In genomic region chr11:43954241-43954640, GRCh38 we compare ENCODE assay signal across 27 cellular contexts. TPM values are rescaled to one million over a fixed set of nuclear protein-coding genes. Genes with fewer than 3 reads are reported as not detected.
"Had no signal": no experiment of that assay in that cellular context is flagged by ENCODE, and none has a peak within 500 bp of the region (broad histone marks: within the 10 kb centered on the region; RNA-seq: fewer than 3 reads in every experiment).

No MANE protein-coding gene starts in this region.

- H3K9me3 ChIP-seq: Peyer's patch had no signal

- DNase-seq: activated CD4-positive, alpha-beta memory T cell treated with anti-CD3 and anti-CD28 coated beads, Interleukin-2, amount 10 ng/mL, durations not matched to agents 7 days and 5 days; activated CD4-positive, alpha-beta T cell treated with anti-CD3 and anti-CD28 coated beads, Interleukin-2, amount 10 ng/mL, durations not matched to agents 7 days and 5 days; activated CD4-positive, CD25-positive, alpha-beta regulatory T cell; activated gamma-delta T cell treated with Interleukin-2 at 50 U/mL for 16 hours; activated naive CD4-positive, alpha-beta T cell treated with anti-CD3 and anti-CD28 coated beads, Interleukin-2, amount 10 ng/mL, durations not matched to agents 7 days and 5 days; activated naive CD8-positive, alpha-beta T cell treated with anti-CD3 and anti-CD28 coated beads for 36 hours; activated T-cell treated with anti-CD3 and anti-CD28 coated beads, Interleukin-2, amount 50 U/mL, for 72 hours; brain microvascular endothelial cell; NCI-H1092 treated with DMSO at 0.1 percent for 48 hours; NCI-H1417 treated with DMSO at 0.1 percent for 48 hours; NCI-H1694; NCI-H2029; NCI-H2107; NCI-H2171 treated with DMSO at 0.1 percent for 48 hours; NCI-H226; NCI-H526; NCI-H774; OCI-M1; SHP77; T-cell; T-helper 2 cell; T1000 had no signal

- H3K9ac ChIP-seq: KMS-11 had no signal

- H3K36me3 ChIP-seq: brain microvascular endothelial cell, cardiac muscle cell, Peyer's patch had no signal

- H3K4me1 ChIP-seq: Peyer's patch had no signal

- H3K4me2 ChIP-seq: KMS-11 had no signal

- H3K4me3 ChIP-seq: cardiac muscle cell, Peyer's patch had no signal

- ATAC-seq: T-cell had no signal

- FAIRE-seq: TTC549 had no signal

- H3K27me3 ChIP-seq: brain microvascular endothelial cell, cardiac muscle cell, Peyer's patch had no signal

- H3K27ac ChIP-seq: brain microvascular endothelial cell, cardiac muscle cell, KMS-11, Peyer's patch had no signal

RNA-seq across cellular contexts. Expression of gene C11orf96, which starts 11.8 kb away (rescaled TPM):
- total RNA-seq: activated CD4-positive, alpha-beta T cell treated with anti-CD3 and anti-CD28 coated beads, Interleukin-2, amount 10 ng/mL, durations not matched to agents 7 days and 5 days; MCF 10A had no signal
